15 cellular contexts compared by ENCODE assay signal in genomic region chr12:51717325-51717925, GRCh38.
DNase-seq lines count a peak whose midpoint lies in the region; ATAC-seq and TF ChIP-seq lines count a peak whose summit lies in the region.
"Had no signal": no experiment of that assay in that cellular context is flagged by ENCODE, and none has a peak within 500 bp of the region (broad histone marks: within the 10 kb centered on the region; RNA-seq: fewer than 3 reads in every experiment).

No MANE protein-coding gene starts in this region.

- POLR2A ChIA-PET in activated CD4-positive, alpha-beta T cell treated with anti-CD3 and anti-CD28 coated beads for 36 hours (lab: Charles Lee) = no interaction called here

- no peaks in the 10 kb centered on the region for H3K9me3 Mint-ChIP-seq in activated CD4-positive, alpha-beta T cell treated with anti-CD3 and anti-CD28 coated beads for 36 hours (ENCODE audit: low read depth)
- no peaks in the 10 kb centered on the region for H3K9me3 Mint-ChIP-seq in endothelial cell (ENCODE audit: unreplicated experiment)
- H3K9me3 Mint-ChIP-seq: CD8-positive, alpha-beta T cell had no signal

- CTCF ChIA-PET in activated CD4-positive, alpha-beta T cell treated with anti-CD3 and anti-CD28 coated beads for 36 hours (lab: Charles Lee) = no interaction called here

- TF ChIP-seq CTCF in endothelial cell (IDR thresholded peaks at IDR 0.05; ENCODE audit: unreplicated experiment) = no peak

- H3K27me3 Mint-ChIP-seq in activated CD4-positive, alpha-beta T cell treated with anti-CD3 and anti-CD28 coated beads for 36 hours = peaks cover 24% of the 10 kb centered on the region
- H3K27me3 Mint-ChIP-seq in endothelial cell (ENCODE audit: unreplicated experiment) = peaks cover 10% of the 10 kb centered on the region

- peak; percentile 9 for DNase-seq in activated CD4-positive, alpha-beta T cell treated with anti-CD3 and anti-CD28 coated beads for 36 hours
- no peak for DNase-seq in activated CD4-positive, alpha-beta T cell treated with anti-CD3 and anti-CD28 coated beads, Interleukin-2, amount 50 U/mL, for 4 hours
- DNase-seq in stimulated activated CD4-positive, alpha-beta T cell treated with anti-CD3 and anti-CD28 coated beads, Interleukin-1b, Interleukin-23, amount 100 ng/mL, for 48 hours = peak; percentile 18
- no peak for DNase-seq in stimulated activated CD4-positive, alpha-beta T cell treated with anti-CD3 and anti-CD28 coated beads, Interleukin-4, amount 100 ng/mL, for 24 hours
- DNase-seq in endothelial cell (ENCODE audit: low spot score) = no peak
- DNase-seq in Right ventricle myocardium superior = no peak
- DNase-seq in NCI-H1092 treated with DMSO at 0.1 percent for 48 hours (lab: John Stamatoyannopoulos, UW) = no peak
- DNase-seq: CD8-positive, alpha-beta T cell; COR-L47; DMS153; DMS79 treated with DMSO at 0.1 percent for 48 hours; IMR-90 had no signal

- no peaks in the 10 kb centered on the region for H3K36me3 Mint-ChIP-seq in activated CD4-positive, alpha-beta T cell treated with anti-CD3 and anti-CD28 coated beads for 36 hours (ENCODE audit: low read depth)
- no peaks in the 10 kb centered on the region for H3K36me3 Mint-ChIP-seq in endothelial cell (ENCODE audit: low read depth, unreplicated experiment)
- H3K36me3 Mint-ChIP-seq: CD14-positive monocyte; CD8-positive, alpha-beta T cell had no signal

- intact Hi-C loops in activated CD4-positive, alpha-beta T cell treated with anti-CD3 and anti-CD28 coated beads for 36 hours (cut with DNase I, micrococcal nuclease) = no loop called here
- intact Hi-C loops in Right ventricle myocardium superior (cut with DNase I) = no loop called here

- ATAC-seq in activated CD4-positive, alpha-beta T cell treated with anti-CD3 and anti-CD28 coated beads for 36 hours = peak; percentile 35
- ATAC-seq in Right ventricle myocardium superior (ENCODE audit: poor library complexity) (no peak), HG03521 (IDR thresholded peaks at IDR 0.05; ENCODE audit: unreplicated experiment) (no peak)
- ATAC-seq: CD8-positive, alpha-beta T cell; HCT116 had no signal

- no peak overlapping the region for H3K4me3 Mint-ChIP-seq in activated CD4-positive, alpha-beta T cell treated with anti-CD3 and anti-CD28 coated beads for 36 hours
- no peak overlapping the region for H3K4me3 Mint-ChIP-seq in endothelial cell (ENCODE audit: unreplicated experiment)
- H3K4me3 Mint-ChIP-seq: CD14-positive monocyte; CD8-positive, alpha-beta T cell had no signal

- H3K4me1 Mint-ChIP-seq in activated CD4-positive, alpha-beta T cell treated with anti-CD3 and anti-CD28 coated beads for 36 hours = peaks cover 5% of the 10 kb centered on the region
- H3K4me1 Mint-ChIP-seq in endothelial cell (ENCODE audit: unreplicated experiment) = peaks cover 18% of the 10 kb centered on the region

- no peak overlapping the region for H3K27ac Mint-ChIP-seq in activated CD4-positive, alpha-beta T cell treated with anti-CD3 and anti-CD28 coated beads for 36 hours
- peak overlapping the region; percentile 37 for H3K27ac Mint-ChIP-seq in endothelial cell (ENCODE audit: unreplicated experiment)
- H3K27ac Mint-ChIP-seq: CD14-positive monocyte; CD8-positive, alpha-beta T cell had no signal

Comparison
In these comparisons a context has a peak if more than half of its experiments do, and no peak if none do; other contexts are left out.
1. DNase-seq: peak in activated CD4-positive, alpha-beta T cell treated with anti-CD3 and anti-CD28 coated beads for 36 hours (single experiment) and stimulated activated CD4-positive, alpha-beta T cell treated with anti-CD3 and anti-CD28 coated beads, Interleukin-1b, Interleukin-23, amount 100 ng/mL, for 48 hours (single experiment); none in activated CD4-positive, alpha-beta T cell treated with anti-CD3 and anti-CD28 coated beads, Interleukin-2, amount 50 U/mL, for 4 hours (0 of 2), stimulated activated CD4-positive, alpha-beta T cell treated with anti-CD3 and anti-CD28 coated beads, Interleukin-4, amount 100 ng/mL, for 24 hours (single experiment), endothelial cell (single experiment), Right ventricle myocardium superior (single experiment) and NCI-H1092 treated with DMSO at 0.1 percent for 48 hours (single experiment).